In genomic region chr12:115756271-115756670, GRCh38 we compare ENCODE assay signal across 34 cellular contexts.
DNase-seq lines count a peak whose midpoint lies in the region; ATAC-seq and TF ChIP-seq lines count a peak whose summit lies in the region.
"Had no signal": no experiment of that assay in that cellular context is flagged by ENCODE, and none has a peak within 500 bp of the region (broad histone marks: within the 10 kb centered on the region; RNA-seq: fewer than 3 reads in every experiment).

No MANE protein-coding gene starts in this region.

- 22 to 30% methylated on average over 4 of the region's 4 CpGs for WGBS in body of pancreas, 2 donors

- H3K4me3 ChIP-seq in adipocyte (ENCODE audit: low read length): no peak overlapping the region
- no peak overlapping the region for H3K4me3 ChIP-seq in body of pancreas
- no peak overlapping the region for H3K4me3 ChIP-seq in Karpas-422 (ENCODE audit: low read length)
- H3K4me3 ChIP-seq: esophagus muscularis mucosa, gastrocnemius medialis, GM12878, suprapubic skin had no signal

- H3K4me1 ChIP-seq in adipocyte (ENCODE audit: control insufficient read depth, insufficient read depth, low read length) (peaks cover 12% of the 10 kb centered on the region), body of pancreas (no peaks in the 10 kb centered on the region), Karpas-422 (ENCODE audit: low read length) (no peaks in the 10 kb centered on the region)
- H3K4me1 ChIP-seq: Caco-2, suprapubic skin had no signal

- H3K27ac ChIP-seq in 22Rv1 (peak overlapping the region; percentile 84), body of pancreas (no peak overlapping the region), Karpas-422 (ENCODE audit: low read length) (no peak overlapping the region)
- H3K27ac ChIP-seq: esophagus muscularis mucosa, gastrocnemius medialis, HL-60, KMS-11, RWPE1, suprapubic skin had no signal

- no peak for ATAC-seq in body of pancreas
- no peak for ATAC-seq in HG03025 (IDR thresholded peaks at IDR 0.05; ENCODE audit: low FRiP score, unreplicated experiment)
- ATAC-seq in HG02840 (IDR thresholded peaks at IDR 0.05; ENCODE audit: low FRiP score, unreplicated experiment): no peak
- ATAC-seq: activated CD4-positive, alpha-beta T cell treated with anti-CD3 and anti-CD28 coated beads for 36 hours; activated CD8-positive, alpha-beta T cell treated with anti-CD3 and anti-CD28 coated beads, Interleukin-2, amount 10 ng/mL, durations not matched to agents 7 days and 5 days; gastrocnemius medialis; GM12878; left cardiac atrium; SK-N-SH treated with all-trans-retinoic acid at 6 μM for 48 hours; stimulated activated naive B cell treated with anti-CD40 and anti-IgM and Interleukin-4, amounts not matched to agents 10 μg/mL and 1 μg/mL and 100 μg/mL, for 72 hours had no signal

- no peak overlapping the region for H2AFZ ChIP-seq in Karpas-422 (ENCODE audit: low read length)

- peak overlapping the region in 2 of 3 experiments; percentile 17 to 39 for H3K4me3 Mint-ChIP-seq in nephron
- H3K4me3 Mint-ChIP-seq: activated CD4-positive, alpha-beta T cell treated with anti-CD3 and anti-CD28 coated beads for 36 hours; activated CD8-positive, alpha-beta T cell treated with anti-CD3 and anti-CD28 coated beads, Interleukin-2, amount 10 ng/mL, durations not matched to agents 7 days and 5 days; activated naive CD4-positive, alpha-beta T cell treated with anti-CD3 and anti-CD28 coated beads, Interleukin-2, amount 50 U/mL, for 24 hours; stimulated activated naive B cell treated with anti-CD40 and anti-IgM and Interleukin-4, amounts not matched to agents 10 μg/mL and 1 μg/mL and 100 μg/mL, for 72 hours had no signal

- H3K9ac ChIP-seq in adipocyte (ENCODE audit: low read length) (no peak overlapping the region), Karpas-422 (ENCODE audit: low read length) (no peak overlapping the region)
- H3K9ac ChIP-seq: KMS-11 had no signal

- H3K79me2 ChIP-seq in Karpas-422 (ENCODE audit: low read length): no peaks in the 10 kb centered on the region

- DNase-seq in EH (ENCODE audit: low read depth) (peak; percentile 73), adipocyte (ENCODE audit: low read depth) (peak; percentile 65), body of pancreas (no peak), Karpas-422 (no peak)
- DNase-seq: activated CD4-positive, alpha-beta T cell treated with anti-CD3 and anti-CD28 coated beads for 36 hours; activated CD8-positive, alpha-beta T cell treated with anti-CD3 and anti-CD28 coated beads, Interleukin-2, amount 10 ng/mL, durations not matched to agents 7 days and 5 days; aorta; C1 segment of cervical spinal cord; Caco-2; cortex of kidney; DND-41; gastrocnemius medialis; left cardiac atrium; mesendoderm; NCI-H2029; NCI-H226; NCI-H774; stimulated activated CD4-positive, alpha-beta T cell treated with anti-CD3 and anti-CD28 coated beads, Interleukin-15, amount 100 ng/mL, for 24 hours; stimulated activated naive B cell treated with anti-CD40 and anti-IgM and Interleukin-4, amounts not matched to agents 10 μg/mL and 1 μg/mL and 100 μg/mL, for 72 hours; T-helper 2 cell had no signal

- H3K9me3 ChIP-seq in adipocyte (ENCODE audit: control insufficient read depth, low read length): no peaks in the 10 kb centered on the region
- H3K9me3 ChIP-seq in body of pancreas: no peaks in the 10 kb centered on the region
- H3K9me3 ChIP-seq in Karpas-422 (ENCODE audit: low read length): no peaks in the 10 kb centered on the region
- H3K9me3 ChIP-seq: Caco-2, esophagus muscularis mucosa, gastrocnemius medialis, suprapubic skin had no signal

- peak overlapping the region; percentile 49 to 78 (median 63) for H3K27ac Mint-ChIP-seq in nephron
- H3K27ac Mint-ChIP-seq: activated CD4-positive, alpha-beta T cell treated with anti-CD3 and anti-CD28 coated beads for 36 hours; activated CD8-positive, alpha-beta T cell treated with anti-CD3 and anti-CD28 coated beads, Interleukin-2, amount 10 ng/mL, durations not matched to agents 7 days and 5 days; activated naive CD4-positive, alpha-beta T cell treated with anti-CD3 and anti-CD28 coated beads, Interleukin-2, amount 50 U/mL, for 24 hours; activated T-helper 2 cell treated with anti-CD3 and anti-CD28 coated beads, Interferon-gamma antibody, Interleukin-2, Interleukin-4, amounts not matched to agents 10 μg/mL and 5 μg/mL and 100 μg/mL, durations not matched to agents 14 hours and 24 hours and 36 hours; progenitor cell of endocrine pancreas; stimulated activated naive B cell treated with anti-CD40 and anti-IgM and Interleukin-4, amounts not matched to agents 10 μg/mL and 1 μg/mL and 100 μg/mL, for 72 hours had no signal

- no peaks in the 10 kb centered on the region for H3K9me3 Mint-ChIP-seq in nephron
- H3K9me3 Mint-ChIP-seq: activated naive CD4-positive, alpha-beta T cell treated with anti-CD3 and anti-CD28 coated beads, Interleukin-2, amount 50 U/mL, for 24 hours; activated T-helper 2 cell treated with anti-CD3 and anti-CD28 coated beads, Interferon-gamma antibody, Interleukin-2, Interleukin-4, amounts not matched to agents 10 μg/mL and 5 μg/mL and 100 μg/mL, durations not matched to agents 14 hours and 24 hours and 36 hours; stimulated activated naive B cell treated with anti-CD40 and anti-IgM and Interleukin-4, amounts not matched to agents 10 μg/mL and 1 μg/mL and 100 μg/mL, for 72 hours had no signal

- TF ChIP-seq POLR2A in body of pancreas (IDR thresholded peaks at IDR 0.05): no peak

- H3K4me1 Mint-ChIP-seq in nephron: peaks cover 40% of the 10 kb centered on the region
- H3K4me1 Mint-ChIP-seq: activated CD4-positive, alpha-beta T cell treated with anti-CD3 and anti-CD28 coated beads for 36 hours; activated naive CD4-positive, alpha-beta T cell treated with anti-CD3 and anti-CD28 coated beads, Interleukin-2, amount 50 U/mL, for 24 hours; stimulated activated naive B cell treated with anti-CD40 and anti-IgM and Interleukin-4, amounts not matched to agents 10 μg/mL and 1 μg/mL and 100 μg/mL, for 72 hours had no signal

- H3K27me3 ChIP-seq in adipocyte (replicated peaks; ENCODE audit: control insufficient read depth, insufficient read depth, low read length) (peaks cover 7% of the 10 kb centered on the region), body of pancreas (no peaks in the 10 kb centered on the region), Karpas-422 (ENCODE audit: low read length) (no peaks in the 10 kb centered on the region)

- intact Hi-C loops in body of pancreas (cut with DNase I): no loop called here

- peaks cover 22% of the 10 kb centered on the region for H3K27me3 Mint-ChIP-seq in nephron (ENCODE audit: low read depth)

- H3K4me2 ChIP-seq in Karpas-422 (ENCODE audit: low read depth, low read length, poor library complexity, severe bottlenecking): no peak overlapping the region
- H3K4me2 ChIP-seq: KMS-11 had no signal

- H3K36me3 ChIP-seq in adipocyte (ENCODE audit: control insufficient read depth, insufficient read depth, low read length, severe bottlenecking) (no peaks in the 10 kb centered on the region), body of pancreas (replicated peaks in 1 of 2; ENCODE audit: insufficient read depth in 1 of 2, low read depth in 2 of 2) (no peaks in the 10 kb centered on the region), Karpas-422 (ENCODE audit: insufficient read depth, low read length) (no peaks in the 10 kb centered on the region)
- H3K36me3 ChIP-seq: esophagus muscularis mucosa, gastrocnemius medialis, suprapubic skin had no signal

- TF ChIP-seq CTCF in 22Rv1 (IDR thresholded peaks at IDR 0.05): no peak
- TF ChIP-seq CTCF in nephron (IDR thresholded peaks at IDR 0.05; ENCODE audit: unreplicated experiment in 3 of 3): no peak
- no peak for TF ChIP-seq CTCF in body of pancreas (IDR thresholded peaks at IDR 0.05)

- H3K36me3 Mint-ChIP-seq in nephron (ENCODE audit: low read depth): no peaks in the 10 kb centered on the region
- H3K36me3 Mint-ChIP-seq: activated naive CD4-positive, alpha-beta T cell treated with anti-CD3 and anti-CD28 coated beads, Interleukin-2, amount 50 U/mL, for 24 hours; stimulated activated naive B cell treated with anti-CD40 and anti-IgM and Interleukin-4, amounts not matched to agents 10 μg/mL and 1 μg/mL and 100 μg/mL, for 72 hours had no signal

- H4K20me1 ChIP-seq in Karpas-422 (ENCODE audit: insufficient read depth, low read depth, low read length): no peaks in the 10 kb centered on the region

- no peaks in the 10 kb centered on the region for H3K9me2 ChIP-seq in Karpas-422 (replicated peaks; ENCODE audit: insufficient read depth, low read length)

Comparison
In these comparisons a context has a peak if more than half of its experiments do, and no peak if none do; other contexts are left out.
1. DNase-seq: peak in EH (single experiment) and adipocyte (single experiment); none in body of pancreas (0 of 4) and Karpas-422 (single experiment).